ENCODE assay signal across 10 cellular contexts in the genomic region with DNA sequence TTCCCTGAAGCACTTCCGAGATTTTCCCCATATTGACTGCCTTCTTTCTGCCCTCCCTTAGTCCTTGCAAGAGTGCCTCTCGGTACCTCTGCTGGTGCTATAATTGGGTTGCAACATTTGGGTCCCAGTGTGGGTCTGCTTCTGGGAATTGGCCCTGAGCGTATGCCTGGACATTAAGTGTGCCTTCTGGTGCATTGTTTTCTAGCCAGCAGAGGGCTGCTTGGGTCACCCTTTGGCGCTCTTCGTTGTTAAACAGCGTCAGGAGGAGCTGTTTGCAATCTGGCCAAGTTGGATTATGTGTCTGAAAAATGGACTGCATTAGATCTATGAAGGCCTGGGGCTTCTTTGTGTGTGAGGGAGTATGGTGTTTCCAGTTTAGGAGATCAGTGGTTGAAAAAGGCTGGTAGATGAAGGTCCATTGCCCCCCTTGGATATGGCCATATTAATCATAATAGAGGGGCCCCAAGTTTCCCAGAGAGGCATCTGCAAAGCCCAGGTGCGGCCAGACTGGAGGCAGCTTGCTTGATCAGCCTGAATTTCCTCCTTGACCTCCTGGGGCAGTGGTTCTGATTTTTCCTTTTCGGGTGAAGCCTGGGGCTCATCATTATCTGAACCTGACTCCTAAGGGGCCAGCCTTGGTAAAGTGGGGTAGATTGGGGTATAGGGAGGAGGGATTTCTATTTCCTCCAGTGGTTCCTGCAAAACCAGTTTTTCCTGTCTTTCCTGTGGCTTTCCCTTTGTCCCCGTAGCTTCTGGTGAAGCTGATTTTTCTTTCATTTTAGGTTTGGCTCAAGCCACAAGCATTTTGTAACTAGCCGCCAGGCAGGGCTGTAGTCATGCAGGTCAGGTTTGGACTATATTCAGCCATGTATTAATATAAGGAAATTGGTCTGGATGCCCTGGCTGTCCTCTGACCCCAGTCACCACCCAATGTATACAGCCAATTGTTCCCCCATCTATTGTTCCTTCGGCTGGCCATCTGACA.
A peak's percentile ranks its signal among the peaks of the same experiment; 100 is the strongest.
DNase-seq lines count a peak whose midpoint lies in the region; ATAC-seq and TF ChIP-seq lines count a peak whose summit lies in the region.
"Had no signal": no experiment of that assay in that cellular context is flagged by ENCODE, and none has a peak within 500 bp of the region (broad histone marks: within the 10 kb centered on the region; RNA-seq: fewer than 3 reads in every experiment).

No MANE protein-coding gene starts in this region.

- H3K4me3 Mint-ChIP-seq in activated B cell treated with CpG ODN at 0.5 μM for 24 hours: no peak overlapping the region
- H3K4me3 Mint-ChIP-seq: activated CD4-positive, alpha-beta T cell treated with anti-CD3 and anti-CD28 coated beads, Interleukin-2, amount 10 ng/mL, durations not matched to agents 7 days and 5 days had no signal

- no peak overlapping the region for H3K27ac ChIP-seq in effector memory CD4-positive, alpha-beta T cell (ENCODE audit: insufficient read depth, low read length, poor library complexity, severe bottlenecking)
- H3K27ac ChIP-seq: A549 had no signal

- peaks cover 60% of the 10 kb centered on the region for H3K4me1 Mint-ChIP-seq in activated B cell treated with CpG ODN at 0.5 μM for 24 hours
- H3K4me1 Mint-ChIP-seq: activated CD4-positive, alpha-beta T cell treated with anti-CD3 and anti-CD28 coated beads, Interleukin-2, amount 10 ng/mL, durations not matched to agents 7 days and 5 days had no signal

- H3K4me1 ChIP-seq in effector memory CD4-positive, alpha-beta T cell (ENCODE audit: control insufficient read depth, insufficient read depth, low read length, poor library complexity, severe bottlenecking): no peaks in the 10 kb centered on the region
- H3K4me1 ChIP-seq: A549 had no signal

- ATAC-seq in activated B cell treated with CpG ODN at 0.5 μM for 24 hours (ENCODE audit: low read depth) (no peak), GM21367 (IDR thresholded peaks at IDR 0.05; ENCODE audit: unreplicated experiment) (no peak)

- no peak overlapping the region for H3K4me3 ChIP-seq in effector memory CD4-positive, alpha-beta T cell (ENCODE audit: insufficient read depth, low read depth, low read length, poor library complexity, severe bottlenecking)
- H3K4me3 ChIP-seq: A549 had no signal

- H3K36me3 Mint-ChIP-seq in activated B cell treated with CpG ODN at 0.5 μM for 24 hours (ENCODE audit: low read depth): no peaks in the 10 kb centered on the region

- no peaks in the 10 kb centered on the region for H3K36me3 ChIP-seq in effector memory CD4-positive, alpha-beta T cell (ENCODE audit: control insufficient read depth, insufficient read depth, low read length)

- H3K9me3 Mint-ChIP-seq in activated B cell treated with CpG ODN at 0.5 μM for 24 hours: peaks cover 4% of the 10 kb centered on the region
- H3K9me3 Mint-ChIP-seq: activated CD4-positive, alpha-beta T cell treated with anti-CD3 and anti-CD28 coated beads, Interleukin-2, amount 10 ng/mL, durations not matched to agents 7 days and 5 days had no signal

- no peak for TF ChIP-seq CTCF in activated B cell treated with CpG ODN at 0.5 μM for 24 hours (IDR thresholded peaks at IDR 0.05)

- peak overlapping the region; percentile 88 for H3K27ac Mint-ChIP-seq in activated B cell treated with CpG ODN at 0.5 μM for 24 hours
- H3K27ac Mint-ChIP-seq: activated CD4-positive, alpha-beta T cell treated with anti-CD3 and anti-CD28 coated beads, Interleukin-2, amount 10 ng/mL, durations not matched to agents 7 days and 5 days had no signal

- POLR2A ChIA-PET in activated B cell treated with CpG ODN at 0.5 μM for 24 hours (lab: Charles Lee): no interaction called here

- DNase-seq in NCI-H82 (lab: John Stamatoyannopoulos, UW) (peak; percentile 31), NCI-H82 treated with DMSO at 0.1 percent for 48 hours (lab: John Stamatoyannopoulos, UW; ENCODE audit: unreplicated experiment) (no peak), activated B cell treated with CpG ODN at 0.5 μM for 24 hours (no peak), kidney tubule cell (ENCODE audit: low spot score) (peak; percentile 79), ureter (ENCODE audit: low spot score) (peak; percentile 80)
- no peak for DNase-seq in effector memory CD4-positive, alpha-beta T cell
- DNase-seq in activated CD4-positive, alpha-beta T cell treated with anti-CD3 and anti-CD28 coated beads, Interleukin-2, amount 50 U/mL, for 48 hours: no peak
- DNase-seq: activated CD4-positive, alpha-beta T cell treated with anti-CD3 and anti-CD28 coated beads, Interleukin-2, amount 10 ng/mL, durations not matched to agents 7 days and 5 days had no signal

- H3K27me3 Mint-ChIP-seq in activated B cell treated with CpG ODN at 0.5 μM for 24 hours: no peaks in the 10 kb centered on the region

- intact Hi-C loops in activated B cell treated with CpG ODN at 0.5 μM for 24 hours (cut with micrococcal nuclease): no loop called here

- H3K27me3 ChIP-seq in effector memory CD4-positive, alpha-beta T cell (replicated peaks; ENCODE audit: control insufficient read depth, insufficient read depth, low read length, poor library complexity, severe bottlenecking): no peaks in the 10 kb centered on the region

- CTCF ChIA-PET in activated B cell treated with CpG ODN at 0.5 μM for 24 hours (lab: Charles Lee): no interaction called here

- no peaks in the 10 kb centered on the region for H3K9me3 ChIP-seq in effector memory CD4-positive, alpha-beta T cell (ENCODE audit: control insufficient read depth, low read length)
- H3K9me3 ChIP-seq: A549 had no signal

Comparison
In these comparisons a context has a peak if more than half of its experiments do, and no peak if none do; other contexts are left out.
1. DNase-seq: peak in NCI-H82 (single experiment), kidney tubule cell (single experiment) and ureter (single experiment); none in NCI-H82 treated with DMSO at 0.1 percent for 48 hours (single experiment), activated B cell treated with CpG ODN at 0.5 μM for 24 hours (single experiment), effector memory CD4-positive, alpha-beta T cell (0 of 3) and activated CD4-positive, alpha-beta T cell treated with anti-CD3 and anti-CD28 coated beads, Interleukin-2, amount 50 U/mL, for 48 hours (0 of 2).